In the genomic region with DNA sequence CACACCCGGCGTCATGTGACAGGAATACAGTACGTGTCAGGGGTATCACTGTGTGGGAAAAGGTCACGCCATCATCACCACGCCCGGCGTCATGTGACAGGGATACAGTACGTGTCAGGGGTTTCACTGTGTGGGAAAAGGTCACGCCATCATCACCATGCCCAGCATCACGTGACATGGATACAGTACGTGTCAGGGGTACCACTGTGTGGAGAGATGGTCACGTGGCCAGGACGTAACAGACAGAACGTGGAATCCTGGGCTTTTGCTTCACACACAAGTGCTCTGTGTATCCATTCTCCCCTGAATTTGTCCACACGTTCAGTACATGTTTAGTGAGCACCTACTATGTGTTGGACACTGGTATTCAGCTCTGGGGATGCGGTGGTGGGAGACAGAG, we compare ENCODE assay signal across 6 cellular contexts.
"Had no signal": no experiment of that assay in that cellular context is flagged by ENCODE, and none has a peak within 500 bp of the region (broad histone marks: within the 10 kb centered on the region; RNA-seq: fewer than 3 reads in every experiment).

No MANE protein-coding gene starts in this region.

- H3K4me3 ChIP-seq: GM23248 had no signal

- FAIRE-seq: HTR-8/SVneo had no signal

- H3K9ac ChIP-seq: GM23248 had no signal

- DNase-seq: GM23248, GOT3, H7, HCEC 1CT, KG1 had no signal

- H2AFZ ChIP-seq: GM23248 had no signal

- H3K27ac ChIP-seq: GM23248 had no signal
